In genomic region chr10:124703372-124703771, GRCh38 we compare ENCODE assay signal across 9 cellular contexts. TPM values are rescaled to one million over a fixed set of nuclear protein-coding genes. Genes with fewer than 3 reads are reported as not detected.
DNase-seq lines count a peak whose midpoint lies in the region; ATAC-seq and TF ChIP-seq lines count a peak whose summit lies in the region.
"Had no signal": no experiment of that assay in that cellular context is flagged by ENCODE, and none has a peak within 500 bp of the region (broad histone marks: within the 10 kb centered on the region; RNA-seq: fewer than 3 reads in every experiment).

No MANE protein-coding gene starts in this region.

- no peaks in the 10 kb centered on the region for H3K27me3 Mint-ChIP-seq in T-cell

- peak overlapping the region in 2 of 3 donors; percentile 66 to 72 for H3K4me3 Mint-ChIP-seq in T-cell

- H3K27ac Mint-ChIP-seq in T-cell, result peak overlapping the region; percentile 99 to 100

- H3K9me3 ChIP-seq in BLaER1 treated with 17β-estradiol and CSF1 and Interleukin-3, amounts not matched to agents 10 nM and 100 nM (replicated peaks in 1 of 11), result no peaks in the 10 kb centered on the region
- H3K9me3 ChIP-seq in esophagus (ENCODE audit: control insufficient read depth in 2 of 2, insufficient read depth in 1 of 2, low read depth in 1 of 2, low read length in 1 of 2) (no peaks in the 10 kb centered on the region), parathyroid adenoma (ENCODE audit: control insufficient read depth, low read length) (no peaks in the 10 kb centered on the region)

- CTCF ChIA-PET in T-cell (lab: Charles Lee), result interaction anchor here (0.8 to 4.6 kb wide), 3 partner anchors 15 to 38 kb away, joined by 3 to 18 read pairs (median 4); no protein-coding TSS in a partner anchor

- in situ Hi-C loops in brain microvascular endothelial cell (cut with HindIII; ENCODE audit: low pct_ligation_motif_present, low sequenced_read_pairs), result no loop called here

- ATAC-seq in T-cell (replicated peaks in 1 of 4) (no peak), HG02678 (IDR thresholded peaks at IDR 0.05; ENCODE audit: unreplicated experiment) (no peak)

- H3K27ac ChIP-seq in BLaER1 treated with 17β-estradiol and CSF1 and Interleukin-3, amounts not matched to agents 10 nM and 100 nM, result peak overlapping the region in 10 of 11 experiments; percentile 6 to 88 (median 68); a peak in 15 of 22 replicates
- H3K27ac ChIP-seq in esophagus (ENCODE audit: low read depth in 2 of 2, low read length in 1 of 2) (peak overlapping the region; percentile 59 to 77), parathyroid adenoma (peak overlapping the region; percentile 100), brain microvascular endothelial cell (no peak overlapping the region)

- H3K4me2 ChIP-seq in BLaER1 treated with 17β-estradiol and CSF1 and Interleukin-3, amounts not matched to agents 10 nM and 100 nM, result peak overlapping the region; percentile 84 to 97 (median 91)
- H3K4me2 ChIP-seq in parathyroid adenoma (ENCODE audit: low read length), result peak overlapping the region; percentile 62

- H2AFZ ChIP-seq in parathyroid adenoma, result peak overlapping the region; percentile 22

- no peaks in the 10 kb centered on the region for H3K9me3 Mint-ChIP-seq in T-cell

- peaks cover 0 to 78% (median 36%) of the 10 kb centered on the region in 11 experiments; a peak in 13 of 22 replicates for H4K20me1 ChIP-seq in BLaER1 treated with 17β-estradiol and CSF1 and Interleukin-3, amounts not matched to agents 10 nM and 100 nM

- TF ChIP-seq CTCF in parathyroid adenoma (IDR thresholded peaks at IDR 0.05) (no peak), brain microvascular endothelial cell (IDR thresholded peaks at IDR 0.05; ENCODE audit: low read depth, low read length, missing control alignments) (no peak)

- no peaks in the 10 kb centered on the region for H3K27me3 ChIP-seq in BLaER1 treated with 17β-estradiol and CSF1 and Interleukin-3, amounts not matched to agents 10 nM and 100 nM
- H3K27me3 ChIP-seq in esophagus (ENCODE audit: control insufficient read depth in 1 of 2, insufficient read depth in 2 of 2, low read length in 2 of 2) (no peaks in the 10 kb centered on the region), parathyroid adenoma (ENCODE audit: control insufficient read depth, insufficient read depth, low read length) (no peaks in the 10 kb centered on the region), brain microvascular endothelial cell (replicated peaks) (no peaks in the 10 kb centered on the region)

- DNase-seq in T-cell (no peak), cortex of kidney (lab: John Stamatoyannopoulos, UW) (no peak), brain microvascular endothelial cell (no peak), ureter (ENCODE audit: low spot score) (no peak)
- DNase-seq: NCI-H2171 had no signal

- 78 to 90% methylated on average over 7 of the region's 7 CpGs for WGBS in esophagus, 2 donors

- H3K4me1 Mint-ChIP-seq in T-cell, result peaks cover 95 to 100% (median 98%) of the 10 kb centered on the region in 3 donors

- peak overlapping the region in 8 of 11 experiments; percentile 0 to 78 (median 49); a peak in 5 of 22 replicates for H3K9ac ChIP-seq in BLaER1 treated with 17β-estradiol and CSF1 and Interleukin-3, amounts not matched to agents 10 nM and 100 nM
- peak overlapping the region; percentile 46 for H3K9ac ChIP-seq in parathyroid adenoma

- peaks cover 12 to 58% (median 33%) of the 10 kb centered on the region in 11 experiments; a peak in 17 of 22 replicates for H3K36me3 ChIP-seq in BLaER1 treated with 17β-estradiol and CSF1 and Interleukin-3, amounts not matched to agents 10 nM and 100 nM
- peaks cover 3 to 44% of the 10 kb centered on the region in 2 donors for H3K36me3 ChIP-seq in esophagus (ENCODE audit: control insufficient read depth in 2 of 2, insufficient read depth in 2 of 2, low read length in 1 of 2)
- H3K36me3 ChIP-seq in parathyroid adenoma (ENCODE audit: control insufficient read depth, insufficient read depth, low read length), result no peaks in the 10 kb centered on the region
- H3K36me3 ChIP-seq in brain microvascular endothelial cell (replicated peaks), result peaks cover 2% of the 10 kb centered on the region

- POLR2A ChIA-PET in T-cell (lab: Charles Lee), result interaction anchor here in 1 of 2 donors (0.5 kb wide), 1 partner anchor 15 kb away, joined by 6 read pairs; no protein-coding TSS in a partner anchor

- peaks cover 100% of the 10 kb centered on the region in 10 experiments for H3K4me1 ChIP-seq in BLaER1 treated with 17β-estradiol and CSF1 and Interleukin-3, amounts not matched to agents 10 nM and 100 nM
- H3K4me1 ChIP-seq in esophagus (ENCODE audit: control insufficient read depth in 2 of 2, insufficient read depth in 2 of 2, low read length in 1 of 2) (peaks cover 19 to 54% of the 10 kb centered on the region in 2 donors), parathyroid adenoma (peaks cover 95% of the 10 kb centered on the region)

- peaks cover 18% of the 10 kb centered on the region for H3K36me3 Mint-ChIP-seq in T-cell

- H3K79me2 ChIP-seq in parathyroid adenoma, result peaks cover 21% of the 10 kb centered on the region

- no peak overlapping the region for H3K4me3 ChIP-seq in BLaER1 treated with 17β-estradiol and CSF1 and Interleukin-3, amounts not matched to agents 10 nM and 100 nM
- no peak overlapping the region for H3K4me3 ChIP-seq in esophagus (ENCODE audit: low read depth in 1 of 2, low read length in 2 of 2)
- peak overlapping the region; percentile 29 for H3K4me3 ChIP-seq in parathyroid adenoma (ENCODE audit: low read depth, low read length)
- no peak overlapping the region for H3K4me3 ChIP-seq in brain microvascular endothelial cell (ENCODE audit: low read depth, low read length)

RNA-seq across cellular contexts. Expression of gene FAM53B, which starts 40.8 kb away (rescaled TPM):
- total RNA-seq in T-cell (10 to 100 TPM; 39.3 to 86.5 (median 52.3) TPM), ureter (38.8 TPM)
- 10 to 100 TPM in 1 of 2 donors, 1 to 10 TPM in 1; 9.0 to 16.8 TPM for polyA plus RNA-seq in esophagus
